In genomic region chr5:58462623-58463230, GRCh38 we compare ENCODE assay signal across 1 cellular context.
TF ChIP-seq lines count a peak whose summit lies in the region.

No MANE protein-coding gene starts in this region.

TF ChIP-seq in HepG2, 621 proteins besides CTCF, POLR2A, EP300 and RAD21 (continues in another document):
- TF ChIP-seq ZFP1 (CRISPR knock-in tag; IDR thresholded peaks at IDR 0.05) (no peak), RFXANK (CRISPR knock-in tag; IDR thresholded peaks at IDR 0.05) (no peak), ASH2L (IDR thresholded peaks at IDR 0.05; ENCODE audit: insufficient read length, low read depth, low read length) (peak; percentile 12), HOXA5 (CRISPR knock-in tag; IDR thresholded peaks at IDR 0.05) (no peak), ZBTB40 (IDR thresholded peaks at IDR 0.05) (no peak), ZBTB40 (CRISPR knock-in tag; IDR thresholded peaks at IDR 0.05) (no peak), ZNF878 (CRISPR knock-in tag; IDR thresholded peaks at IDR 0.05) (no peak), KAT8 (CRISPR knock-in tag; IDR thresholded peaks at IDR 0.05) (peak; percentile 36; the same call in 1 of the 2 replicates), ZNF784 (CRISPR knock-in tag; IDR thresholded peaks at IDR 0.05; ENCODE audit: borderline replicate concordance) (no peak), ZNF567 (CRISPR knock-in tag; IDR thresholded peaks at IDR 0.05; ENCODE audit: borderline replicate concordance) (no peak), SMC3 (IDR thresholded peaks at IDR 0.05; ENCODE audit: low read length) (peak; percentile 58), ZBTB38 (CRISPR knock-in tag; IDR thresholded peaks at IDR 0.05) (no peak), ZHX2 (IDR thresholded peaks at IDR 0.05; ENCODE audit: low read depth) (no peak), ZHX2 (CRISPR knock-in tag; IDR thresholded peaks at IDR 0.05; ENCODE audit: borderline replicate concordance) (no peak), ZNF766 (CRISPR knock-in tag; IDR thresholded peaks at IDR 0.05; ENCODE audit: borderline replicate concordance) (no peak), ARID4A (CRISPR knock-in tag; IDR thresholded peaks at IDR 0.05; ENCODE audit: borderline replicate concordance) (no peak), RFXAP (CRISPR knock-in tag; IDR thresholded peaks at IDR 0.05; ENCODE audit: borderline replicate concordance) (no peak), NFYB (CRISPR knock-in tag; IDR thresholded peaks at IDR 0.05) (no peak), ZGPAT (CRISPR knock-in tag; IDR thresholded peaks at IDR 0.05) (no peak), ZHX1 (CRISPR knock-in tag; IDR thresholded peaks at IDR 0.05; ENCODE audit: low read depth) (no peak), IRF9 (CRISPR knock-in tag; IDR thresholded peaks at IDR 0.05; ENCODE audit: borderline replicate concordance) (no peak), ZNF337 (CRISPR knock-in tag; IDR thresholded peaks at IDR 0.05; ENCODE audit: borderline replicate concordance, low read depth) (no peak), ZNF644 (CRISPR knock-in tag; IDR thresholded peaks at IDR 0.05; ENCODE audit: low read depth) (no peak), RBM22 (optimal IDR thresholded peaks at IDR 0.05; ENCODE audit: low read length) (no peak), ARID3A (IDR thresholded peaks at IDR 0.05; ENCODE audit: low read depth, low read length) (peak; percentile 67)
